Comparison of ENCODE assay signal across 8 cellular contexts in the genomic region with DNA sequence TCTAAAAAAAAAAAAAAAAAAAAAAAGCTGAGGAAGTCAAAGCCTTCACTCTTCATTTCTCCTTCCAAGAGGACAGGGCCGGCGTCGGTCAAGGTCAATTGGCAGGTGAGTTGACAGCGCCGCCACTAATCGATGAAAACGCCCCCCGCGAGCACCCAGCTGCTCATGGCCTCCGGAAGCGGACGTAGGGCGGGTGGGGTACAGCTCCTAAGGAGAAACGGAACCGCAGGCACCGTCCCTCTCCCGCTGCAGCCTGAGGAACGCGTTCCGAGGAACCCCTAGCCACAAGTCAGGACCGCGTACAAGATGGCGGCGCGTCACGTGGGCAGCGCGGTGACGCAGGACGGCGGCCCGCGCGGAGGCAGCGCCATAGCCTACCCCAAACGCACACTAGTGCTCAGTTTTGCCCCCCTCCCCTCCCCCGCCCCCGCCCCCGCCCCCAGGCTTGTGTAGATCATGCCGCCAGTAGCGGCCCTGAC. TPM values are rescaled to one million over a fixed set of nuclear protein-coding genes. Genes with fewer than 3 reads are reported as not detected.
DNase-seq lines count a peak whose midpoint lies in the region; ATAC-seq and TF ChIP-seq lines count a peak whose summit lies in the region.

Gene ATF1 (plus strand): TSS at position 465 of the 479 bp plus-strand sequence. CDS start 16,045 bp downstream, outside the sequence.

- 0 to 1% methylated on average over 10 to 25 of the region's 41 CpGs for WGBS in transverse colon (ENCODE audit: low coverage in 1 of 2), 2 donors

- TF ChIP-seq POLR2A in GM10847 (IDR thresholded peaks at IDR 0.05; ENCODE audit: extremely low read depth, insufficient read length) (peak; percentile 89), transverse colon (IDR thresholded peaks at IDR 0.05) (peak; percentile 83)

- in situ Hi-C loops in transverse colon (cut with MboI; ENCODE audit: low pct_ligation_motif_present in 1 of 4, low pct_unique_long_range_greater_than_20kb in 1 of 4, low sequenced_read_pairs in 3 of 4), result no loop called here

- H3K4me3 ChIP-seq in adipocyte (ENCODE audit: low read length), result peak within 1 kb of the TSS; percentile 94
- H3K4me3 ChIP-seq in transverse colon, result peak within 1 kb of the TSS; percentile 88 to 93 (median 92)

- DNase-seq in NCI-H1105 (lab: John Stamatoyannopoulos, UW) (peak; percentile 62), SW 1271 (lab: John Stamatoyannopoulos, UW) (peak; percentile 76 to 89), adipocyte (ENCODE audit: low read depth) (peak; percentile 94), cardiac septum (ENCODE audit: low spot score) (peak; percentile 96), pons (ENCODE audit: low spot score) (peak; percentile 85), transverse colon (peak; percentile 93)

- no peaks in the 10 kb centered on the region for H3K36me3 ChIP-seq in adipocyte (ENCODE audit: control insufficient read depth, insufficient read depth, low read length, severe bottlenecking)
- no peaks in the 10 kb centered on the region for H3K36me3 ChIP-seq in transverse colon

- no peaks in the 10 kb centered on the region for H3K9me3 ChIP-seq in adipocyte (ENCODE audit: control insufficient read depth, low read length)
- H3K9me3 ChIP-seq in transverse colon, result no peaks in the 10 kb centered on the region

- H3K27ac ChIP-seq in transverse colon, result peak within 1 kb of the TSS; percentile 96 to 99 (median 97)

- peak; percentile 80 for ATAC-seq in HG02588 (IDR thresholded peaks at IDR 0.05; ENCODE audit: unreplicated experiment)

- peak within 1 kb of the TSS; percentile 93 for H3K9ac ChIP-seq in adipocyte (ENCODE audit: low read length)

- H3K4me1 ChIP-seq in adipocyte (ENCODE audit: control insufficient read depth, insufficient read depth, low read length) (peaks cover 20% of the 10 kb centered on the region), transverse colon (peaks cover 5 to 49% (median 35%) of the 10 kb centered on the region in 4 donors)

- TF ChIP-seq CTCF in transverse colon (IDR thresholded peaks at IDR 0.05), result no peak

- TF ChIP-seq EP300 in transverse colon (IDR thresholded peaks at IDR 0.05; ENCODE audit: low read depth), result no peak

- intact Hi-C loops in cardiac septum (cut with DNase I), result loop anchor here (2.0 kb wide), 1 partner anchor 223 kb away; no protein-coding TSS in a partner anchor
- intact Hi-C loops in transverse colon (cut with DNase I; ENCODE audit: low total_unique reads), result no loop called here

- H3K27me3 ChIP-seq in adipocyte (replicated peaks; ENCODE audit: control insufficient read depth, insufficient read depth, low read length), result no peaks in the 10 kb centered on the region
- H3K27me3 ChIP-seq in transverse colon, result no peaks in the 10 kb centered on the region

RNA-seq across cellular contexts. Expression of gene ATF1, which starts in this region (rescaled TPM):
- 26.4 TPM for total RNA-seq in cardiac septum
- total RNA-seq in transverse colon, result 10 to 100 TPM in 3 of 4 donors, 1 to 10 TPM in 1; 10.0 to 19.4 (median 16.5) TPM

Comparison
In these comparisons a context has a peak if more than half of its experiments do, and no peak if none do; other contexts are left out.
1. Peak in every context shown above with its lines: DNase-seq, ATAC-seq, H3K4me3 ChIP-seq and H3K27ac ChIP-seq.